9 cellular contexts compared by ENCODE assay signal in genomic region chr11:73177380-73178091, GRCh38. TPM values are rescaled to one million over a fixed set of nuclear protein-coding genes. Genes with fewer than 3 reads are reported as not detected.
A peak's percentile ranks its signal among the peaks of the same experiment; 100 is the strongest.
DNase-seq lines count a peak whose midpoint lies in the region; ATAC-seq and TF ChIP-seq lines count a peak whose summit lies in the region.
"Had no signal": no experiment of that assay in that cellular context is flagged by ENCODE, and none has a peak within 500 bp of the region (broad histone marks: within the 10 kb centered on the region; RNA-seq: fewer than 3 reads in every experiment).

No MANE protein-coding gene starts in this region.

- no peaks in the 10 kb centered on the region for H3K9me2 ChIP-seq in OCI-LY7 (ENCODE audit: insufficient read depth, low read length)

- peaks cover 30 to 37% (median 34%) of the 10 kb centered on the region in 10 experiments for H3K4me1 ChIP-seq in BLaER1 treated with 17β-estradiol and CSF1 and Interleukin-3, amounts not matched to agents 10 nM and 100 nM
- H3K4me1 ChIP-seq in OCI-LY7 (ENCODE audit: insufficient read depth, low read length, poor library complexity, severe bottlenecking) (peaks cover 47% of the 10 kb centered on the region), parathyroid adenoma (no peaks in the 10 kb centered on the region)

- H4K20me1 ChIP-seq in BLaER1 treated with 17β-estradiol and CSF1 and Interleukin-3, amounts not matched to agents 10 nM and 100 nM, result no peaks in the 10 kb centered on the region
- H4K20me1 ChIP-seq in OCI-LY7 (ENCODE audit: insufficient read depth, low read length), result no peaks in the 10 kb centered on the region

- no peaks in the 10 kb centered on the region for H3K27me3 ChIP-seq in BLaER1 treated with 17β-estradiol and CSF1 and Interleukin-3, amounts not matched to agents 10 nM and 100 nM
- H3K27me3 ChIP-seq in parathyroid adenoma (ENCODE audit: control insufficient read depth, insufficient read depth, low read length), result no peaks in the 10 kb centered on the region

- H3K79me2 ChIP-seq in OCI-LY7 (ENCODE audit: insufficient read depth, low read depth, low read length), result no peaks in the 10 kb centered on the region
- H3K79me2 ChIP-seq in parathyroid adenoma, result no peaks in the 10 kb centered on the region

- intact Hi-C loops in OCI-LY7 (cut with micrococcal nuclease; ENCODE audit: unreplicated experiment), result loop anchor here (1.0 kb wide), 4 partner anchors 35 to 452 kb away; partner anchors contain the start of gene FCHSD2

- no peak for TF ChIP-seq POLR2A in erythroblast (IDR thresholded peaks at IDR 0.05; ENCODE audit: low read length)

- POLR2A ChIA-PET in OCI-LY7 (lab: Charles Lee), result interaction anchor here (0.9 to 7.1 kb wide), 12 partner anchors 8 to 365 kb away, joined by 3 to 136 read pairs (median 5); partner anchors contain the start of gene FCHSD2

- BruUV-seq in OCI-LY7 (replicated peaks; lab: Mats Ljungman, UMichigan), result no TSS peak

- DNase-seq in OCI-LY7 (ENCODE audit: low spot score) (no peak), foreskin melanocyte (peak; percentile 41), erythroblast (lab: John Stamatoyannopoulos, UW) (no peak), HCEC 1CT (no peak)

- no peak overlapping the region for H3K4me3 ChIP-seq in BLaER1 treated with 17β-estradiol and CSF1 and Interleukin-3, amounts not matched to agents 10 nM and 100 nM
- H3K4me3 ChIP-seq in OCI-LY7 (ENCODE audit: low read depth, low read length, poor library complexity, severe bottlenecking) (no peak overlapping the region), parathyroid adenoma (ENCODE audit: low read depth, low read length) (no peak overlapping the region)

- peak overlapping the region in 7 of 11 experiments; percentile 4 to 34 (median 27); a peak in 9 of 22 replicates for H3K27ac ChIP-seq in BLaER1 treated with 17β-estradiol and CSF1 and Interleukin-3, amounts not matched to agents 10 nM and 100 nM
- H3K27ac ChIP-seq in OCI-LY7 (ENCODE audit: low read depth, low read length, poor library complexity, severe bottlenecking) (peak overlapping the region; percentile 41), parathyroid adenoma (peak overlapping the region; percentile 19)

- H3K36me3 ChIP-seq in BLaER1 treated with 17β-estradiol and CSF1 and Interleukin-3, amounts not matched to agents 10 nM and 100 nM, result no peaks in the 10 kb centered on the region
- no peaks in the 10 kb centered on the region for H3K36me3 ChIP-seq in OCI-LY7 (ENCODE audit: insufficient read depth, low read length)
- no peaks in the 10 kb centered on the region for H3K36me3 ChIP-seq in parathyroid adenoma (ENCODE audit: control insufficient read depth, insufficient read depth, low read length)

- peak overlapping the region; percentile 78; the same call in 1 of the 2 replicates for H2AFZ ChIP-seq in OCI-LY7 (ENCODE audit: low read length)
- H2AFZ ChIP-seq in parathyroid adenoma, result no peak overlapping the region

- no peaks in the 10 kb centered on the region for H3K9me3 ChIP-seq in BLaER1 treated with 17β-estradiol and CSF1 and Interleukin-3, amounts not matched to agents 10 nM and 100 nM (replicated peaks in 1 of 11)
- H3K9me3 ChIP-seq in OCI-LY7 (ENCODE audit: low read length), result peaks cover 8% of the 10 kb centered on the region; the same call in 1 of the 2 replicates
- no peaks in the 10 kb centered on the region for H3K9me3 ChIP-seq in parathyroid adenoma (ENCODE audit: control insufficient read depth, low read length)
- H3K9me3 ChIP-seq: Caco-2 had no signal

- CTCF ChIA-PET in OCI-LY7 (lab: Charles Lee; ENCODE audit: unreplicated experiment), result interaction anchor here (0.6 to 2.7 kb wide), 15 partner anchors 9 to 384 kb away, joined by 3 to 22 read pairs (median 5); partner anchors contain the start of gene FCHSD2

- ATAC-seq in HG02678 (IDR thresholded peaks at IDR 0.05; ENCODE audit: unreplicated experiment) (no peak), GM18873 (IDR thresholded peaks at IDR 0.05; ENCODE audit: low FRiP score, unreplicated experiment) (no peak)

- peak overlapping the region in 10 of 11 experiments; percentile 7 to 81 (median 39); a peak in 15 of 22 replicates for H3K4me2 ChIP-seq in BLaER1 treated with 17β-estradiol and CSF1 and Interleukin-3, amounts not matched to agents 10 nM and 100 nM
- peak overlapping the region; percentile 36 for H3K4me2 ChIP-seq in OCI-LY7 (ENCODE audit: low read length)
- no peak overlapping the region for H3K4me2 ChIP-seq in parathyroid adenoma (ENCODE audit: low read length)

- H3K9ac ChIP-seq in BLaER1 treated with 17β-estradiol and CSF1 and Interleukin-3, amounts not matched to agents 10 nM and 100 nM, result peak overlapping the region in 6 of 11 experiments; percentile 10 to 52 (median 22); a peak in 4 of 22 replicates
- no peak overlapping the region for H3K9ac ChIP-seq in parathyroid adenoma

- TF ChIP-seq CTCF in OCI-LY7 (conservative IDR thresholded peaks at IDR 0.05; ENCODE audit: low read length), result no peak
- TF ChIP-seq CTCF in parathyroid adenoma (IDR thresholded peaks at IDR 0.05), result no peak

RNA-seq across cellular contexts. Expression of gene FCHSD2, which starts 35.4 kb away (rescaled TPM):
- total RNA-seq in OCI-LY7 (2014; rRNA removed; shearing (Covaris generic)), result 39.0 and 48.7 TPM in 2 replicates
- 128 and 147 TPM in 2 replicates for total RNA-seq in OCI-LY7 (2022)

RNA-seq across cellular contexts. Expression of gene P2RY2, which starts 40.5 kb away (rescaled TPM):
- total RNA-seq in OCI-LY7 (2014; rRNA removed; shearing (Covaris generic)), result not detected in 2 replicates
- not detected in 2 replicates for total RNA-seq in OCI-LY7 (2022)
